ENCODE assay signal across 13 cellular contexts in genomic region chrX:38860106-38861013, GRCh38. TPM values are rescaled to one million over a fixed set of nuclear protein-coding genes. Genes with fewer than 3 reads are reported as not detected.
DNase-seq lines count a peak whose midpoint lies in the region; ATAC-seq, FAIRE-seq and TF ChIP-seq lines count a peak whose summit lies in the region.
"Had no signal": no experiment of that assay in that cellular context is flagged by ENCODE, and none has a peak within 500 bp of the region (broad histone marks: within the 10 kb centered on the region; RNA-seq: fewer than 3 reads in every experiment).

No MANE protein-coding gene starts in this region.

- FAIRE-seq in GM19239 (lab: Jason Lieb, UNC), result peak; percentile 84

- H3K27ac Mint-ChIP-seq in activated CD4-positive, alpha-beta T cell treated with anti-CD3 and anti-CD28 coated beads for 36 hours, result no peak overlapping the region
- no peak overlapping the region for H3K27ac Mint-ChIP-seq in endothelial cell (ENCODE audit: unreplicated experiment)
- H3K27ac Mint-ChIP-seq: CD4-positive, alpha-beta memory T cell; nephron progenitor cell had no signal

- no peak overlapping the region for H3K4me3 Mint-ChIP-seq in activated CD4-positive, alpha-beta T cell treated with anti-CD3 and anti-CD28 coated beads for 36 hours
- no peak overlapping the region for H3K4me3 Mint-ChIP-seq in endothelial cell (ENCODE audit: unreplicated experiment)
- H3K4me3 Mint-ChIP-seq: CD4-positive, alpha-beta memory T cell; nephron progenitor cell had no signal

- no peaks in the 10 kb centered on the region for H3K9me3 Mint-ChIP-seq in activated CD4-positive, alpha-beta T cell treated with anti-CD3 and anti-CD28 coated beads for 36 hours (ENCODE audit: low read depth)
- H3K9me3 Mint-ChIP-seq in endothelial cell (ENCODE audit: unreplicated experiment), result no peaks in the 10 kb centered on the region
- H3K9me3 Mint-ChIP-seq: CD4-positive, alpha-beta memory T cell had no signal

- CTCF ChIA-PET in activated CD4-positive, alpha-beta T cell treated with anti-CD3 and anti-CD28 coated beads for 36 hours (lab: Charles Lee), result no interaction called here

- H3K4me1 Mint-ChIP-seq in activated CD4-positive, alpha-beta T cell treated with anti-CD3 and anti-CD28 coated beads for 36 hours, result peaks cover 6% of the 10 kb centered on the region
- no peaks in the 10 kb centered on the region for H3K4me1 Mint-ChIP-seq in endothelial cell (ENCODE audit: unreplicated experiment)

- POLR2A ChIA-PET in activated CD4-positive, alpha-beta T cell treated with anti-CD3 and anti-CD28 coated beads for 36 hours (lab: Charles Lee), result no interaction called here

- intact Hi-C loops in activated CD4-positive, alpha-beta T cell treated with anti-CD3 and anti-CD28 coated beads for 36 hours (cut with DNase I, micrococcal nuclease), result loop anchor here (2.0 to 5.0 kb wide), 2 partner anchors 48 to 56 kb away; no protein-coding TSS in a partner anchor

- peak; percentile 86 for ATAC-seq in activated CD4-positive, alpha-beta T cell treated with anti-CD3 and anti-CD28 coated beads for 36 hours
- no peak for ATAC-seq in GM21825 (IDR thresholded peaks at IDR 0.05; ENCODE audit: unreplicated experiment)

- DNase-seq in activated CD4-positive, alpha-beta T cell treated with anti-CD3 and anti-CD28 coated beads for 36 hours, result peak; percentile 48
- DNase-seq in activated CD4-positive, alpha-beta T cell treated with anti-CD3 and anti-CD28 coated beads, Interleukin-2, amount 50 U/mL, for 1 hour, result no peak
- DNase-seq in GM19239 (ENCODE audit: insufficient read length, low spot score), result no peak
- DNase-seq in activated naive CD4-positive, alpha-beta T cell treated with anti-CD3 and anti-CD28 coated beads, Interleukin-2, amount 50 U/mL, for 16 hours, result peak; percentile 29
- DNase-seq in stimulated activated CD4-positive, alpha-beta T cell treated with anti-CD3 and anti-CD28 coated beads, Interleukin-4, amount 100 ng/mL, for 48 hours (ENCODE audit: low read depth in 2 of 2), result peak; percentile 0 to 3
- no peak for DNase-seq in foreskin melanocyte
- no peak for DNase-seq in endothelial cell (ENCODE audit: low spot score)
- DNase-seq: CD4-positive, alpha-beta memory T cell; NCI-H226; nephron progenitor cell; substantia nigra; T1000 had no signal

- no peaks in the 10 kb centered on the region for H3K36me3 Mint-ChIP-seq in activated CD4-positive, alpha-beta T cell treated with anti-CD3 and anti-CD28 coated beads for 36 hours (ENCODE audit: low read depth)
- H3K36me3 Mint-ChIP-seq in endothelial cell (ENCODE audit: low read depth, unreplicated experiment), result no peaks in the 10 kb centered on the region
- H3K36me3 Mint-ChIP-seq: CD4-positive, alpha-beta memory T cell had no signal

- H3K27me3 Mint-ChIP-seq in activated CD4-positive, alpha-beta T cell treated with anti-CD3 and anti-CD28 coated beads for 36 hours, result no peaks in the 10 kb centered on the region
- no peaks in the 10 kb centered on the region for H3K27me3 Mint-ChIP-seq in endothelial cell (ENCODE audit: unreplicated experiment)
- H3K27me3 Mint-ChIP-seq: CD4-positive, alpha-beta memory T cell had no signal

- no peak for TF ChIP-seq CTCF in endothelial cell (IDR thresholded peaks at IDR 0.05; ENCODE audit: unreplicated experiment)

RNA-seq across cellular contexts. Expression of gene MID1IP1, which starts 59.1 kb away (rescaled TPM):
- total RNA-seq in activated CD4-positive, alpha-beta T cell treated with anti-CD3 and anti-CD28 coated beads for 36 hours, result 10 to 100 TPM; 76.6 to 89.9 TPM
- total RNA-seq in endothelial cell (ENCODE audit: unreplicated experiment), result 25.3 TPM

Comparison
In these comparisons a context has a peak if more than half of its experiments do, and no peak if none do; other contexts are left out.
1. DNase-seq: peak in activated CD4-positive, alpha-beta T cell treated with anti-CD3 and anti-CD28 coated beads for 36 hours (single experiment), activated naive CD4-positive, alpha-beta T cell treated with anti-CD3 and anti-CD28 coated beads, Interleukin-2, amount 50 U/mL, for 16 hours (single experiment) and stimulated activated CD4-positive, alpha-beta T cell treated with anti-CD3 and anti-CD28 coated beads, Interleukin-4, amount 100 ng/mL, for 48 hours (2 of 2); none in activated CD4-positive, alpha-beta T cell treated with anti-CD3 and anti-CD28 coated beads, Interleukin-2, amount 50 U/mL, for 1 hour (single experiment), GM19239 (single experiment), foreskin melanocyte (single experiment) and endothelial cell (single experiment).